17 cellular contexts compared by ENCODE assay signal in the genomic region with DNA sequence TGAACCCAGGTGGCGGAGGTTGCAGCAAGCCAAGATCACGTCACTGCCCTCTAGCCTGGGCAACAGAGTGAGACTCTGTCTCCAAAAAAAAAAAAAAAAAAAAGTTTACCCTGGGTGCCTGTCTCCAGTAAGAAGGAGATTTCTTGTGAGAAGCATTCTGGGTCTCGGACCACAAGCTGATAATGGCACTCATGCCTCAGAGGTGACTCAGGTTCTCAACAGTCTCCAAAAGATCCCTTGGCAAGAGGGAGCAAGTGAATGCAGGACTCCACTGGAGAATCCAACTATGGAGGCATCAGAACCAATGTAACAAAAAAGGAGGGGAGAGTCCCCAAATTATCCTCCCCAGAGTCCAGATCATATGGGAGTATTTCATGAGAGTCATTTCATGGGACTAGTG.
DNase-seq lines count a peak whose midpoint lies in the region; ATAC-seq and TF ChIP-seq lines count a peak whose summit lies in the region.
"Had no signal": no experiment of that assay in that cellular context is flagged by ENCODE, and none has a peak within 500 bp of the region (broad histone marks: within the 10 kb centered on the region; RNA-seq: fewer than 3 reads in every experiment).

No MANE protein-coding gene starts in this region.

- no peaks in the 10 kb centered on the region for H4K20me1 ChIP-seq in H9 (ENCODE audit: control insufficient read depth, insufficient read depth, insufficient read length)

- H3T11ph ChIP-seq in H9 (ENCODE audit: low read length) = no peak overlapping the region

- no peaks in the 10 kb centered on the region for H3K36me3 Mint-ChIP-seq in H9 (ENCODE audit: insufficient read depth in 1 of 3, low read depth in 3 of 3)

- no peak overlapping the region for H2AK5ac ChIP-seq in H9 (ENCODE audit: insufficient read length, low read length)

- no peak overlapping the region for H4K5ac ChIP-seq in H9 (ENCODE audit: insufficient read length, low read depth, low read length)

- no peak overlapping the region for H2BK20ac ChIP-seq in H9 (ENCODE audit: low read depth, low read length, poor library complexity, severe bottlenecking)

- no peak overlapping the region for H3K4me3 ChIP-seq in ACC112 (ENCODE audit: low read depth, low read length)
- H3K4me3 ChIP-seq in ascending aorta = no peak overlapping the region
- H3K4me3 ChIP-seq: SJCRH30 had no signal

- H3K56ac ChIP-seq in H9 (ENCODE audit: insufficient read length, low read depth, low read length) = no peak overlapping the region

- H4K91ac ChIP-seq in H9 (ENCODE audit: insufficient read length, low read depth, low read length) = no peak overlapping the region

- H3K79me2 ChIP-seq in ACC112 (ENCODE audit: control insufficient read depth, insufficient read depth, low read length, unreplicated experiment) = no peaks in the 10 kb centered on the region
- H3K79me2 ChIP-seq in H9 (ENCODE audit: insufficient read depth, low read length) = no peaks in the 10 kb centered on the region

- H2BK5ac ChIP-seq in H9 (ENCODE audit: insufficient read length, low read length) = no peak overlapping the region

- no peak for ATAC-seq in HG03097 (IDR thresholded peaks at IDR 0.05; ENCODE audit: low FRiP score, unreplicated experiment)
- ATAC-seq: foreskin keratinocyte had no signal

- CTCF ChIA-PET in HEK293T (lab: Yijun Ruan, JAX) = no interaction called here

- H3K36me3 ChIP-seq in ACC112 (ENCODE audit: insufficient read depth, low read length) (no peaks in the 10 kb centered on the region), ascending aorta (no peaks in the 10 kb centered on the region)
- H3K36me3 ChIP-seq: SJCRH30 had no signal

- H3K27ac ChIP-seq in ACC112 (ENCODE audit: low read depth, low read length) (peak overlapping the region; percentile 29; the same call in 1 of the 2 replicates), H9 (ENCODE audit: insufficient read length, low read depth, low read length) (no peak overlapping the region), ascending aorta (peak overlapping the region; percentile 71 to 74)
- H3K27ac ChIP-seq: foreskin keratinocyte, SJCRH30 had no signal

- H3K79me1 ChIP-seq in H9 (ENCODE audit: insufficient read depth, low read depth, low read length, poor library complexity, severe bottlenecking) = no peaks in the 10 kb centered on the region

- H3K9ac ChIP-seq in H9 (ENCODE audit: extremely low read depth, insufficient read length, low read length) = no peak overlapping the region

- no peak overlapping the region for H3K23ac ChIP-seq in H9 (ENCODE audit: insufficient read length, low read depth, low read length)

- WGBS in H9 (ENCODE audit: extremely low coverage, insufficient read length, low lambda C conversion rate) = no CpG with 5 or more reads among the region's 3 CpGs

- H3K4me2 ChIP-seq in H9 (ENCODE audit: insufficient read depth, insufficient read length, low read length) = no peak overlapping the region

- TF ChIP-seq CTCF in H9 (conservative IDR thresholded peaks at IDR 0.05) = no peak
- no peak for TF ChIP-seq CTCF in ascending aorta (IDR thresholded peaks at IDR 0.05)

- intact Hi-C loops in ascending aorta (cut with DNase I) = loop anchor here (2.0 kb wide), 1 partner anchor 46 kb away; no protein-coding TSS in a partner anchor

- H3K9me3 ChIP-seq in H9 (ENCODE audit: control insufficient read depth, low read depth, low read length) (no peaks in the 10 kb centered on the region), ascending aorta (no peaks in the 10 kb centered on the region)
- H3K9me3 ChIP-seq: SJCRH30 had no signal

- H2BK120ac ChIP-seq in H9 (ENCODE audit: low read depth, low read length, poor library complexity, severe bottlenecking) = no peak overlapping the region

- DNase-seq in H9 (peak; percentile 3), ascending aorta (ENCODE audit: low spot score in 2 of 2) (peak in 1 of 2 donors; percentile 70), iPS-NIHi7 (ENCODE audit: extremely low spot score) (peak; percentile 7), HEK293T (ENCODE audit: extremely low spot score) (no peak), NOMO-1 treated with dmso at 0.1 percent for 144 hours (lab: John Stamatoyannopoulos, UW; ENCODE audit: unreplicated experiment) (no peak), putamen (ENCODE audit: low spot score) (no peak)
- DNase-seq: activated naive CD4-positive, alpha-beta T cell treated with Interleukin-2 at 50 U/mL for 16 hours; cortex of kidney; foreskin keratinocyte; MM.1S; NCI-H2107; NK-92 treated with Interleukin-12 subunit alpha and Interleukin-12 subunit beta, amount 100 ng/mL, for 24 hours; SJCRH30; stimulated activated CD4-positive, alpha-beta T cell treated with anti-CD3 and anti-CD28 coated beads, Interleukin-12 subunit alpha, Interleukin-12 subunit beta, amount 100 ng/mL, for 4 hours had no signal

- H3K4me1 ChIP-seq in ACC112 (ENCODE audit: control insufficient read depth, insufficient read depth, low read length, unreplicated experiment) (peaks cover 32% of the 10 kb centered on the region), H9 (ENCODE audit: insufficient read depth, low read length) (peaks cover 4% of the 10 kb centered on the region; the same call in 1 of the 2 replicates), ascending aorta (peaks cover 0 to 46% of the 10 kb centered on the region in 2 donors)
- H3K4me1 ChIP-seq: SJCRH30 had no signal

- no peak overlapping the region for H3K4me3 Mint-ChIP-seq in H9
- H3K4me3 Mint-ChIP-seq: mesothelial cell of epicardium had no signal

- H3K27me3 ChIP-seq in ACC112 (ENCODE audit: insufficient read depth, low read length) (no peaks in the 10 kb centered on the region), H9 (ENCODE audit: insufficient read depth, low read length) (no peaks in the 10 kb centered on the region), ascending aorta (no peaks in the 10 kb centered on the region)
- H3K27me3 ChIP-seq: foreskin keratinocyte, SJCRH30 had no signal

- H4K8ac ChIP-seq in H9 (replicated peaks; ENCODE audit: insufficient read length, low read depth, low read length) = no peak overlapping the region

- no peak overlapping the region for H3K4ac ChIP-seq in H9 (ENCODE audit: low read depth, low read length)

- H2AFZ ChIP-seq in ACC112 (ENCODE audit: low read length, unreplicated experiment) (no peak overlapping the region), H9 (ENCODE audit: low read length) (no peak overlapping the region)

- no peak overlapping the region for H2BK12ac ChIP-seq in H9 (ENCODE audit: insufficient read length, low read depth, low read length)

- no peaks in the 10 kb centered on the region for H3K9me3 Mint-ChIP-seq in H9
- H3K9me3 Mint-ChIP-seq: mesothelial cell of epicardium had no signal

- POLR2A ChIA-PET in HEK293T (lab: Yijun Ruan, JAX) = no interaction called here

- H3K4me1 Mint-ChIP-seq in H9 = peaks cover 16 to 21% of the 10 kb centered on the region in 2 experiments

- H3K27me3 Mint-ChIP-seq in H9 (ENCODE audit: low read depth) = no peaks in the 10 kb centered on the region

- H3K14ac ChIP-seq in H9 (ENCODE audit: insufficient read depth, low read length) = no peak overlapping the region

- H3K18ac ChIP-seq in H9 (ENCODE audit: insufficient read length, low read depth, low read length) = no peak overlapping the region

- H3K27ac Mint-ChIP-seq in H9 = no peak overlapping the region; a peak in 1 of 7 replicates
- H3K27ac Mint-ChIP-seq: mesothelial cell of epicardium had no signal

- H2BK15ac ChIP-seq in H9 (ENCODE audit: low read depth, low read length) = no peak overlapping the region

- no peaks in the 10 kb centered on the region for H3K23me2 ChIP-seq in H9 (ENCODE audit: insufficient read length, low read depth, low read length, poor library complexity, severe bottlenecking)

TF ChIP-seq in HEK293T, 16 proteins besides CTCF, POLR2A, EP300 and RAD21:
- TF ChIP-seq CTBP1 (IDR thresholded peaks at IDR 0.05; ENCODE audit: borderline replicate concordance) (no peak), FOXM1 (IDR thresholded peaks at IDR 0.05; ENCODE audit: borderline replicate concordance) (no peak), L3MBTL2 (conservative IDR thresholded peaks at IDR 0.05) (no peak), ARNT (IDR thresholded peaks at IDR 0.05) (no peak), FOXK2 (IDR thresholded peaks at IDR 0.05) (no peak), BHLHE40 (IDR thresholded peaks at IDR 0.05; ENCODE audit: borderline replicate concordance) (no peak), LEF1 (IDR thresholded peaks at IDR 0.05; ENCODE audit: borderline replicate concordance) (no peak), HDGF (IDR thresholded peaks at IDR 0.05; ENCODE audit: borderline replicate concordance) (no peak), SUZ12 (IDR thresholded peaks at IDR 0.05) (no peak), ZNF384 (IDR thresholded peaks at IDR 0.05) (no peak), NFRKB (IDR thresholded peaks at IDR 0.05) (no peak), FOXA1 (IDR thresholded peaks at IDR 0.05) (no peak), SP1 (IDR thresholded peaks at IDR 0.05) (no peak), TARDBP (IDR thresholded peaks at IDR 0.05) (no peak), ELF4 (IDR thresholded peaks at IDR 0.05) (no peak)
- TF ChIP-seq, protein P1, sequence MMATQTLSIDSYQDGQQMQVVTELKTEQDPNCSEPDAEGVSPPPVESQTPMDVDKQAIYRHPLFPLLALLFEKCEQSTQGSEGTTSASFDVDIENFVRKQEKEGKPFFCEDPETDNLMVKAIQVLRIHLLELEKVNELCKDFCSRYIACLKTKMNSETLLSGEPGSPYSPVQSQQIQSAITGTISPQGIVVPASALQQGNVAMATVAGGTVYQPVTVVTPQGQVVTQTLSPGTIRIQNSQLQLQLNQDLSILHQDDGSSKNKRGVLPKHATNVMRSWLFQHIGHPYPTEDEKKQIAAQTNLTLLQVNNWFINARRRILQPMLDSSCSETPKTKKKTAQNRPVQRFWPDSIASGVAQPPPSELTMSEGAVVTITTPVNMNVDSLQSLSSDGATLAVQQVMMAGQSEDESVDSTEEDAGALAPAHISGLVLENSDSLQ (IDR thresholded peaks at IDR 0.05) = no peak

Comparison
In these comparisons a context has a peak if more than half of its experiments do, and no peak if none do; other contexts are left out.
1. DNase-seq: peak in H9 (single experiment) and iPS-NIHi7 (single experiment); none in HEK293T (single experiment), NOMO-1 treated with dmso at 0.1 percent for 144 hours (single experiment) and putamen (single experiment).